8 cellular contexts compared by ENCODE assay signal in genomic region chr1:151198254-151199127, GRCh38. TPM values are rescaled to one million over a fixed set of nuclear protein-coding genes. Genes with fewer than 3 reads are reported as not detected.
A peak's percentile ranks its signal among the peaks of the same experiment; 100 is the strongest.
DNase-seq lines count a peak whose midpoint lies in the region; ATAC-seq and TF ChIP-seq lines count a peak whose summit lies in the region.

TSS of gene PIP5K1A (plus strand) at chr1:151198552. CDS start at chr1:151198997, 445 bp downstream.

- ATAC-seq in GM18907 (IDR thresholded peaks at IDR 0.05; ENCODE audit: unreplicated experiment): peak; percentile 83
- ATAC-seq in HG03159 (IDR thresholded peaks at IDR 0.05; ENCODE audit: unreplicated experiment): peak; percentile 90
- peak; percentile 79 for ATAC-seq in WTC11

- H3K27ac Mint-ChIP-seq in WTC11: peak within 1 kb of the TSS; percentile 99

- POLR2A ChIA-PET in AG04449 (lab: Yijun Ruan, JAX): interaction anchor here (0.9 kb wide), 2 partner anchors 39 to 83 kb away, joined by 3 to 4 read pairs; partner anchors contain the start of gene ZNF687
- POLR2A ChIA-PET in WTC11 (lab: Charles Lee): interaction anchor here (0.6 to 1.3 kb wide), 5 partner anchors 9 to 1311 kb away, joined by 3 to 6 read pairs (median 3); partner anchors contain the start of genes LYSMD1, VPS72 and ZNF687

- H3K27ac ChIP-seq in smooth muscle cell (ENCODE audit: low read depth): peak within 1 kb of the TSS; percentile 97

- H3K27me3 ChIP-seq in smooth muscle cell (ENCODE audit: low read depth): no peaks in the 10 kb centered on the region

- WGBS in smooth muscle cell (ENCODE audit: low lambda C conversion rate): 2% methylated on average over 60 of the region's 60 CpGs

- peaks cover 43% of the 10 kb centered on the region for H3K79me2 ChIP-seq in smooth muscle cell (ENCODE audit: low read depth)

- CTCF ChIA-PET in AG04449 (lab: Yijun Ruan, JAX) (interaction anchor here (1.0 to 1.3 kb wide), 2 partner anchors 9 to 142 kb away, joined by 3 to 7 read pairs; no protein-coding TSS in a partner anchor), WTC11 (lab: Charles Lee) (interaction anchor here (0.5 to 1.0 kb wide), 3 partner anchors 10 to 99 kb away, joined by 3 to 5 read pairs (median 3); no protein-coding TSS in a partner anchor)

- DNase-seq in AG04449 (ENCODE audit: low read depth, low spot score) (peak; percentile 86), NCI-H226 (peak; percentile 98), WTC11 (ENCODE audit: low spot score) (peak; percentile 98), cardiac fibroblast (ENCODE audit: low read depth in 2 of 2) (peak; percentile 99), iPS-NIHi7 (ENCODE audit: extremely low spot score) (peak; percentile 99), smooth muscle cell (lab: John Stamatoyannopoulos, UW; ENCODE audit: unreplicated experiment) (peak; percentile 96)

- no peak for TF ChIP-seq CTCF in AG04449 (IDR thresholded peaks at IDR 0.05; ENCODE audit: insufficient read depth, low read length, missing control alignments)
- no peak for TF ChIP-seq CTCF in WTC11 (IDR thresholded peaks at IDR 0.05)
- TF ChIP-seq CTCF in cardiac fibroblast (IDR thresholded peaks at IDR 0.05; ENCODE audit: low read depth, low read length): no peak
- TF ChIP-seq CTCF in smooth muscle cell (IDR thresholded peaks at IDR 0.05; ENCODE audit: borderline replicate concordance, insufficient read depth, poor library complexity, severe bottlenecking): no peak

- H3K27me3 Mint-ChIP-seq in WTC11 (ENCODE audit: low read depth): no peaks in the 10 kb centered on the region; the same call in 1 of the 2 replicates

- no peaks in the 10 kb centered on the region for H3K9me3 ChIP-seq in smooth muscle cell (replicated peaks; ENCODE audit: low read depth)

- H3K36me3 ChIP-seq in smooth muscle cell (ENCODE audit: low read depth): no peaks in the 10 kb centered on the region

- peaks cover 6% of the 10 kb centered on the region for H3F3A ChIP-seq in smooth muscle cell (ENCODE audit: low read depth)

- H3K9me3 Mint-ChIP-seq in WTC11: no peaks in the 10 kb centered on the region

- H2AFZ ChIP-seq in smooth muscle cell (ENCODE audit: low read depth): peak within 1 kb of the TSS; percentile 56

- H3K4me1 Mint-ChIP-seq in WTC11: peaks cover 25% of the 10 kb centered on the region

- H3K4me3 Mint-ChIP-seq in WTC11: peak within 1 kb of the TSS; percentile 99

- peaks cover 41% of the 10 kb centered on the region for H4K20me1 ChIP-seq in smooth muscle cell (ENCODE audit: low read depth)

- H3K36me3 Mint-ChIP-seq in WTC11: peaks cover 16% of the 10 kb centered on the region

- H3K4me1 ChIP-seq in smooth muscle cell (ENCODE audit: low read depth): peaks cover 12% of the 10 kb centered on the region

- H3K9ac ChIP-seq in smooth muscle cell (ENCODE audit: low read depth): peak within 1 kb of the TSS; percentile 96

- H3K4me2 ChIP-seq in smooth muscle cell: peak within 1 kb of the TSS; percentile 91

- H3K4me3 ChIP-seq in AG04449 (ENCODE audit: low read depth, low read length) (peak within 1 kb of the TSS; percentile 93), cardiac fibroblast (replicated peaks in 1 of 2; ENCODE audit: low read depth in 2 of 2, low read length in 2 of 2) (peak within 1 kb of the TSS; percentile 87 to 99), smooth muscle cell (peak within 1 kb of the TSS; percentile 85)

TF ChIP-seq in WTC11, 78 proteins besides CTCF, POLR2A, EP300 and RAD21 (continues in another document):
- TF ChIP-seq USF2 (CRISPR knock-in tag; IDR thresholded peaks at IDR 0.05): peak; percentile 99
- 0 out of 2 replicates have a peak, but pooled peaks have one; percentile 31 for TF ChIP-seq FOXJ3 (CRISPR knock-in tag; IDR thresholded peaks at IDR 0.05; ENCODE audit: borderline replicate concordance)
- 0 out of 2 replicates have a peak, but pooled peaks have one; percentile 25 for TF ChIP-seq NR1H2 (CRISPR knock-in tag; IDR thresholded peaks at IDR 0.05)
- TF ChIP-seq E2F5 (CRISPR knock-in tag; IDR thresholded peaks at IDR 0.05): no peak
- no peak for TF ChIP-seq ATF3 (CRISPR knock-in tag; conservative IDR thresholded peaks at IDR 0.05)
- no peak for TF ChIP-seq SMAD3 (CRISPR knock-in tag; IDR thresholded peaks at IDR 0.05; ENCODE audit: borderline replicate concordance)
- TF ChIP-seq PREB (CRISPR knock-in tag; IDR thresholded peaks at IDR 0.05; ENCODE audit: borderline replicate concordance): no peak
- peak; percentile 62 for TF ChIP-seq NFYB (CRISPR knock-in tag; conservative IDR thresholded peaks at IDR 0.05; ENCODE audit: low read depth)
- TF ChIP-seq ZNF138 (CRISPR knock-in tag; conservative IDR thresholded peaks at IDR 0.05): no peak
- TF ChIP-seq ARID4B (CRISPR knock-in tag; IDR thresholded peaks at IDR 0.05; ENCODE audit: borderline replicate concordance): no peak
- TF ChIP-seq MXD4 (CRISPR knock-in tag; IDR thresholded peaks at IDR 0.05; ENCODE audit: borderline replicate concordance): no peak
- TF ChIP-seq TP53 (CRISPR knock-in tag; IDR thresholded peaks at IDR 0.05): no peak
- TF ChIP-seq HMGA2 (CRISPR knock-in tag; IDR thresholded peaks at IDR 0.05): no peak
- no peak for TF ChIP-seq JUN (CRISPR knock-in tag; IDR thresholded peaks at IDR 0.05)

RNA-seq across cellular contexts. Expression of gene PIP5K1A, which starts in this region (rescaled TPM):
- total RNA-seq in WTC11 (2021): 77.8 to 84.8 TPM (median 81.3 TPM) in 3 replicates
- 54.6 and 78.2 TPM in 2 replicates for total RNA-seq in smooth muscle cell
- polyA plus RNA-seq in smooth muscle cell: 24.1 and 25.8 TPM in 2 replicates

Comparison
In these comparisons a context has a peak if more than half of its experiments do, and no peak if none do; other contexts are left out.
1. Peak in every context shown above with its lines: DNase-seq, ATAC-seq, H3K4me3 ChIP-seq and H3K27ac ChIP-seq.